2 cellular contexts compared by ENCODE assay signal in the genomic region with DNA sequence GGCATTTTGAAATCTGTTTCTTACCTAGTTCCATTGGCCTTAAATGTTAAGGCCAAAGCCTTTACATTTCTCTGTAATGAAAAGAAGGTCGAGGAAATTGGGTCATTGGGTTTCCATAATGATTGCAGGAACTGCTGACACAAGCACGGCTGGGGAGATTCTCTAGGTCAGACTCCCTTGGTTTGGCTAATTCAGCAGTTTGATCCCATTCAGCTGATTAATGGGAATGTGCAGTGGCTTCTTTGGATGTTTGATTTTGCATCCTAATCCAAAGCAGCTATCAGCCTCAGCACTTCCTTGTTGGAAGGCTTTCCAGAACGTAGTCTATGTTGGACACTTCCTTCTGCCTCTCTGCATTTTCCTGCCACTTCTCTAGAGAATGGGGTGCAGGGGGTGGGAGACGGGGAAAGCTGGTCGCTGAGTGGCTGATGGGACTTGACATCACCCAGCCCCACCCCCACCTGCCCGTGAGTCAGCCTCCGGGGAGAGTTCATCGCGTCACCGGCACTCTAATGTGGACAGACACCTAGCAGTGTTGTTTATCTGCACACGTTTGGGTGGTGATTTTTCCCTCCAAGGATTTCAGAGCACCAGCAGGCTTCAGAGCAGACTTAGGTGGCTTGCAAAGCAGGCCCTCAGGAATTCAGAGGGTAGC.
A peak's percentile ranks its signal among the peaks of the same experiment; 100 is the strongest.
TF ChIP-seq lines count a peak whose summit lies in the region.

No MANE protein-coding gene starts in this region.

TF ChIP-seq in liver, 16 proteins besides CTCF, POLR2A, EP300 and RAD21 (continued from another document):
- no peak for TF ChIP-seq REST (IDR thresholded peaks at IDR 0.05)
- no peak for TF ChIP-seq YY1 (IDR thresholded peaks at IDR 0.05)
- peak; percentile 26 for TF ChIP-seq SP1 (IDR thresholded peaks at IDR 0.05)
- TF ChIP-seq RXRA (IDR thresholded peaks at IDR 0.05), result no peak
- no peak for TF ChIP-seq MAX (IDR thresholded peaks at IDR 0.05)
- no peak for TF ChIP-seq ZBTB33 (IDR thresholded peaks at IDR 0.05)
- no peak for TF ChIP-seq HNF4A (conservative IDR thresholded peaks at IDR 0.05)
- TF ChIP-seq FOXA1 (IDR thresholded peaks at IDR 0.05), result no peak
- TF ChIP-seq JUND (IDR thresholded peaks at IDR 0.05), result no peak
- TF ChIP-seq EGR1 (IDR thresholded peaks at IDR 0.05; ENCODE audit: low read depth in 2 of 2), result no peak
- no peak for TF ChIP-seq TAF1 (conservative IDR thresholded peaks at IDR 0.05)
TF ChIP-seq in liver: peak in this region for 3.

TF ChIP-seq in HepG2, 621 proteins besides CTCF, POLR2A, EP300 and RAD21 (continued from another document):
- TF ChIP-seq, protein P1, sequence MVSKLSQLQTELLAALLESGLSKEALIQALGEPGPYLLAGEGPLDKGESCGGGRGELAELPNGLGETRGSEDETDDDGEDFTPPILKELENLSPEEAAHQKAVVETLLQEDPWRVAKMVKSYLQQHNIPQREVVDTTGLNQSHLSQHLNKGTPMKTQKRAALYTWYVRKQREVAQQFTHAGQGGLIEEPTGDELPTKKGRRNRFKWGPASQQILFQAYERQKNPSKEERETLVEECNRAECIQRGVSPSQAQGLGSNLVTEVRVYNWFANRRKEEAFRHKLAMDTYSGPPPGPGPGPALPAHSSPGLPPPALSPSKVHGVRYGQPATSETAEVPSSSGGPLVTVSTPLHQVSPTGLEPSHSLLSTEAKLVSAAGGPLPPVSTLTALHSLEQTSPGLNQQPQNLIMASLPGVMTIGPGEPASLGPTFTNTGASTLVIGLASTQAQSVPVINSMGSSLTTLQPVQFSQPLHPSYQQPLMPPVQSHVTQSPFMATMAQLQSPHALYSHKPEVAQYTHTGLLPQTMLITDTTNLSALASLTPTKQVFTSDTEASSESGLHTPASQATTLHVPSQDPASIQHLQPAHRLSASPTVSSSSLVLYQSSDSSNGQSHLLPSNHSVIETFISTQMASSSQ (IDR thresholded peaks at IDR 0.05; ENCODE audit: low read depth), result no peak
- TF ChIP-seq, protein P1 (CRISPR knock-in tag; IDR thresholded peaks at IDR 0.05; ENCODE audit: borderline replicate concordance), result no peak
- TF ChIP-seq, protein P2, sequence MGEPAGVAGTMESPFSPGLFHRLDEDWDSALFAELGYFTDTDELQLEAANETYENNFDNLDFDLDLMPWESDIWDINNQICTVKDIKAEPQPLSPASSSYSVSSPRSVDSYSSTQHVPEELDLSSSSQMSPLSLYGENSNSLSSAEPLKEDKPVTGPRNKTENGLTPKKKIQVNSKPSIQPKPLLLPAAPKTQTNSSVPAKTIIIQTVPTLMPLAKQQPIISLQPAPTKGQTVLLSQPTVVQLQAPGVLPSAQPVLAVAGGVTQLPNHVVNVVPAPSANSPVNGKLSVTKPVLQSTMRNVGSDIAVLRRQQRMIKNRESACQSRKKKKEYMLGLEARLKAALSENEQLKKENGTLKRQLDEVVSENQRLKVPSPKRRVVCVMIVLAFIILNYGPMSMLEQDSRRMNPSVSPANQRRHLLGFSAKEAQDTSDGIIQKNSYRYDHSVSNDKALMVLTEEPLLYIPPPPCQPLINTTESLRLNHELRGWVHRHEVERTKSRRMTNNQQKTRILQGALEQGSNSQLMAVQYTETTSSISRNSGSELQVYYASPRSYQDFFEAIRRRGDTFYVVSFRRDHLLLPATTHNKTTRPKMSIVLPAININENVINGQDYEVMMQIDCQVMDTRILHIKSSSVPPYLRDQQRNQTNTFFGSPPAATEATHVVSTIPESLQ (CRISPR knock-in tag; conservative IDR thresholded peaks at IDR 0.05), result no peak
- TF ChIP-seq PAF1 (CRISPR knock-in tag; IDR thresholded peaks at IDR 0.05) (no peak), ZNF710 (CRISPR knock-in tag; IDR thresholded peaks at IDR 0.05; ENCODE audit: borderline replicate concordance) (no peak), SRY (CRISPR knock-in tag; IDR thresholded peaks at IDR 0.05) (no peak)
